11 cellular contexts compared by ENCODE assay signal in the genomic region with DNA sequence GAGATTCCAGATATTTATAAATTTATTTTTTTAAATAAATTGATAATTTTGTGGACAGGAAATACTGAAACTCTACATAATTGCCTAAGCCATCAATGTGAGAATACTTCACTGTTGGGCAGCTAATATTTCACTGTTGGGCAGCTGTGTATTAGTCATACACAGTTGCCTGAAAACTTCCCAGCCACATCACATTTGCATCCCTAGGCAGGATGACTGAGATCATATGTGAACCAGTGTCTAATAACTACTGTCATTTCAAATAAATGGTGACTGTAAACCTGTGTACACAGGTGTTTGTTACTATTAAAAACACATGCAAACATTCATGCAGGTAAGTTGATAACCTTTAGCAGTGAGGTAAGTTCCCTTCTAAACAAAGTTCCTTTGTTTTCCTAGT. TPM values are rescaled to one million over a fixed set of nuclear protein-coding genes. Genes with fewer than 3 reads are reported as not detected.
DNase-seq lines count a peak whose midpoint lies in the region; ATAC-seq, FAIRE-seq and TF ChIP-seq lines count a peak whose summit lies in the region.
"Had no signal": no experiment of that assay in that cellular context is flagged by ENCODE, and none has a peak within 500 bp of the region (broad histone marks: within the 10 kb centered on the region; RNA-seq: fewer than 3 reads in every experiment).

No MANE protein-coding gene starts in this region.

- H3K79me2 ChIP-seq in endothelial cell of umbilical vein (ENCODE audit: control insufficient read depth, insufficient read depth, low read length) = no peaks in the 10 kb centered on the region

- H3K9me3 Mint-ChIP-seq in Caco-2 (ENCODE audit: unreplicated experiment) (peaks cover 29% of the 10 kb centered on the region), CD14-positive monocyte (peaks cover 0 to 8% (median 1%) of the 10 kb centered on the region in 7 donors)
- no peaks in the 10 kb centered on the region for H3K9me3 Mint-ChIP-seq in T-helper 2 cell treated with Interferon-gamma antibody and Interleukin-4, amounts not matched to agents 5 μg/mL and 100 μg/mL, for 36 hours

- no peak overlapping the region for H3K4me3 Mint-ChIP-seq in Caco-2 (ENCODE audit: unreplicated experiment)
- no peak overlapping the region for H3K4me3 Mint-ChIP-seq in T-helper 2 cell treated with Interferon-gamma antibody and Interleukin-4, amounts not matched to agents 5 μg/mL and 100 μg/mL, for 36 hours
- H3K4me3 Mint-ChIP-seq in CD14-positive monocyte = no peak overlapping the region

- DNase-seq in Caco-2 (peak; percentile 35 to 56), HK-2 (ENCODE audit: unreplicated experiment) (peak; percentile 14), endothelial cell of umbilical vein (ENCODE audit: low read depth, low spot score) (peak; percentile 40), CD14-positive monocyte (ENCODE audit: low spot score) (no peak), NCI-H2171 treated with DMSO at 0.1 percent for 48 hours (lab: John Stamatoyannopoulos, UW) (no peak)
- DNase-seq in T-helper 2 cell treated with Interferon-gamma antibody and Interleukin-4, amounts not matched to agents 5 μg/mL and 100 μg/mL, for 36 hours (ENCODE audit: low spot score) = no peak
- DNase-seq in activated CD4-positive, CD25-positive, alpha-beta regulatory T cell (lab: John Stamatoyannopoulos, UW) = no peak
- DNase-seq: activated gamma-delta T cell treated with Interleukin-2 at 50 U/mL for 16 hours, left lung, NCI-H446 treated with DMSO at 0.1 percent for 48 hours had no signal

- H3K4me3 ChIP-seq in Caco-2 (ENCODE audit: low read depth, low read length) (no peak overlapping the region), endothelial cell of umbilical vein (replicated peaks in 1 of 3; ENCODE audit: insufficient read depth in 1 of 3, low read depth in 1 of 3, low read length in 3 of 3) (no peak overlapping the region)
- H3K4me3 ChIP-seq: left lung had no signal

- CTCF ChIA-PET in Caco-2 (lab: Charles Lee) = no interaction called here
- CTCF ChIA-PET in endothelial cell of umbilical vein (lab: Charles Lee) = interaction anchor here (0.9 kb wide), 1 partner anchor 10 kb away, joined by 3 read pairs; no protein-coding TSS in a partner anchor

- intact Hi-C loops in Caco-2 (cut with micrococcal nuclease; ENCODE audit: unreplicated experiment) (loop anchor here (10.0 kb wide), 2 partner anchors 389 to 769 kb away; no protein-coding TSS in a partner anchor), endothelial cell of umbilical vein (cut with micrococcal nuclease) (no loop called here), CD14-positive monocyte (cut with micrococcal nuclease) (no loop called here)

- H2AFZ ChIP-seq in endothelial cell of umbilical vein (ENCODE audit: low read depth, low read length) = no peak overlapping the region

- dilution Hi-C loops in endothelial cell of umbilical vein (cut with MboI; ENCODE audit: extremely low pct_ligation_motif_present, low sequenced_read_pairs) = no loop called here

- FAIRE-seq in endothelial cell of umbilical vein (lab: Jason Lieb, UNC) = no peak

- no peak overlapping the region for H3K27ac ChIP-seq in endothelial cell of umbilical vein (ENCODE audit: insufficient read depth, low read depth, low read length)
- H3K27ac ChIP-seq: left lung had no signal

- no peak for TF ChIP-seq POLR2A in endothelial cell of umbilical vein (IDR thresholded peaks at IDR 0.05; ENCODE audit: low read depth, low read length)

- ATAC-seq in GM21717 (IDR thresholded peaks at IDR 0.05; ENCODE audit: unreplicated experiment) = peak; percentile 84
- ATAC-seq: left lung had no signal

- peaks cover 42% of the 10 kb centered on the region for H3K4me1 Mint-ChIP-seq in Caco-2 (ENCODE audit: low read depth, unreplicated experiment)
- no peaks in the 10 kb centered on the region for H3K4me1 Mint-ChIP-seq in T-helper 2 cell treated with Interferon-gamma antibody and Interleukin-4, amounts not matched to agents 5 μg/mL and 100 μg/mL, for 36 hours (ENCODE audit: low read depth)
- H3K4me1 Mint-ChIP-seq in CD14-positive monocyte = no peaks in the 10 kb centered on the region

- peaks cover 74% of the 10 kb centered on the region for H3K4me1 ChIP-seq in Caco-2
- H3K4me1 ChIP-seq in endothelial cell of umbilical vein (ENCODE audit: control insufficient read depth, extremely low read depth, insufficient read depth, low read length) = no peaks in the 10 kb centered on the region
- H3K4me1 ChIP-seq: left lung had no signal

- H3K9ac ChIP-seq in endothelial cell of umbilical vein (replicated peaks; ENCODE audit: extremely low read depth, insufficient read depth, low read length) = no peak overlapping the region

- H3K36me3 ChIP-seq in Caco-2 (ENCODE audit: control insufficient read depth, insufficient read depth, low read length) (no peaks in the 10 kb centered on the region; the same call in 1 of the 2 replicates), endothelial cell of umbilical vein (ENCODE audit: control insufficient read depth in 2 of 2, extremely low read depth in 1 of 2, insufficient read depth in 2 of 2, low read length in 2 of 2) (no peaks in the 10 kb centered on the region)

- H3K27me3 ChIP-seq in Caco-2 (replicated peaks; ENCODE audit: control insufficient read depth, insufficient read depth, low read length) = no peaks in the 10 kb centered on the region
- no peaks in the 10 kb centered on the region for H3K27me3 ChIP-seq in endothelial cell of umbilical vein (ENCODE audit: control insufficient read depth in 2 of 2, insufficient read depth in 2 of 2, low read length in 2 of 2)
- H3K27me3 ChIP-seq: left lung had no signal

- H3K27me3 Mint-ChIP-seq in Caco-2 (ENCODE audit: insufficient read depth, unreplicated experiment) (no peaks in the 10 kb centered on the region), CD14-positive monocyte (ENCODE audit: low read depth in 3 of 3) (no peaks in the 10 kb centered on the region)
- no peaks in the 10 kb centered on the region for H3K27me3 Mint-ChIP-seq in T-helper 2 cell treated with Interferon-gamma antibody and Interleukin-4, amounts not matched to agents 5 μg/mL and 100 μg/mL, for 36 hours (ENCODE audit: low read depth)

- TF ChIP-seq CTCF in Caco-2 (IDR thresholded peaks at IDR 0.05; ENCODE audit: insufficient read depth in 1 of 2, low read depth in 1 of 2, low read length in 1 of 2, severe bottlenecking in 1 of 2, unreplicated experiment in 1 of 2) (no peak), endothelial cell of umbilical vein (IDR thresholded peaks at IDR 0.05; ENCODE audit: extremely low read depth in 1 of 2, insufficient read depth in 1 of 2, low read depth in 1 of 2, low read length in 2 of 2) (no peak), CD14-positive monocyte (IDR thresholded peaks at IDR 0.05) (no peak)

- peak overlapping the region; percentile 26 for H3K27ac Mint-ChIP-seq in Caco-2 (ENCODE audit: unreplicated experiment)
- no peak overlapping the region for H3K27ac Mint-ChIP-seq in T-helper 2 cell treated with Interferon-gamma antibody and Interleukin-4, amounts not matched to agents 5 μg/mL and 100 μg/mL, for 36 hours
- H3K27ac Mint-ChIP-seq in CD14-positive monocyte = no peak overlapping the region

- H3K36me3 Mint-ChIP-seq in Caco-2 (ENCODE audit: insufficient read depth, unreplicated experiment) (peaks cover 39% of the 10 kb centered on the region), CD14-positive monocyte (peaks cover 21 to 27% of the 10 kb centered on the region in 2 donors)
- peaks cover 3% of the 10 kb centered on the region for H3K36me3 Mint-ChIP-seq in T-helper 2 cell treated with Interferon-gamma antibody and Interleukin-4, amounts not matched to agents 5 μg/mL and 100 μg/mL, for 36 hours (ENCODE audit: low read depth)

- no peaks in the 10 kb centered on the region for H3K9me1 ChIP-seq in endothelial cell of umbilical vein (replicated peaks; ENCODE audit: control insufficient read depth, extremely low read depth, insufficient read depth, low read length)

- POLR2A ChIA-PET in Caco-2 (lab: Charles Lee) (no interaction called here), endothelial cell of umbilical vein (lab: Charles Lee) (no interaction called here)

- H3K9me3 ChIP-seq in Caco-2 = peaks cover 35% of the 10 kb centered on the region
- H3K9me3 ChIP-seq in endothelial cell of umbilical vein (replicated peaks; ENCODE audit: control insufficient read depth, insufficient read depth, low read length) = no peaks in the 10 kb centered on the region
- H3K9me3 ChIP-seq: left lung had no signal

- BruUV-seq in Caco-2 (replicated peaks; lab: Mats Ljungman, UMichigan) (no TSS peak), endothelial cell of umbilical vein (replicated peaks; lab: Mats Ljungman, UMichigan) (no TSS peak)

- H4K20me1 ChIP-seq in endothelial cell of umbilical vein (replicated peaks; ENCODE audit: control insufficient read depth, extremely low read depth, insufficient read depth, low read length) = no peaks in the 10 kb centered on the region

- no peak overlapping the region for H3K4me2 ChIP-seq in endothelial cell of umbilical vein (ENCODE audit: insufficient read depth, low read length)

TF ChIP-seq in endothelial cell of umbilical vein, 7 proteins besides CTCF, POLR2A, EP300 and RAD21 (continues in another document):
- peak; percentile 46 for TF ChIP-seq FOS (IDR thresholded peaks at IDR 0.05; ENCODE audit: borderline replicate concordance, insufficient read depth, low read length)
- TF ChIP-seq POLR2AphosphoS5 (IDR thresholded peaks at IDR 0.05; ENCODE audit: insufficient read depth, low read depth, low read length) = no peak
- TF ChIP-seq MYC (IDR thresholded peaks at IDR 0.05; ENCODE audit: low read depth, low read length) = no peak

RNA-seq across cellular contexts. Expression of gene TMTC3, which starts 43.9 kb away (rescaled TPM):
- total RNA-seq in Caco-2 (2022) (31.8 and 31.9 TPM in 2 replicates), endothelial cell of umbilical vein (34.5 and 36.5 TPM in 2 replicates)
- polyA plus RNA-seq in endothelial cell of umbilical vein (6.5 and 7.8 TPM in 2 replicates), CD14-positive monocyte (1 to 10 TPM; 1.2 to 2.2 TPM)
- 4.2 and 4.6 TPM in 2 replicates for polyA plus RNA-seq in endothelial cell of umbilical vein (2011; cell fraction: cytosol; rRNA removed)
- polyA plus RNA-seq in endothelial cell of umbilical vein (2011; cell fraction: nucleus; rRNA removed) = 5.2 and 7.9 TPM in 2 replicates
- polyA plus RNA-seq in endothelial cell of umbilical vein (2012) = 12.4 and 18.4 TPM in 2 replicates
- 68.2 and 81.2 TPM in 2 replicates for polyA minus RNA-seq in endothelial cell of umbilical vein
- polyA minus RNA-seq in endothelial cell of umbilical vein (2011; cell fraction: cytosol; rRNA and poly(A)+ RNA removed) = 26.0 TPM
- polyA minus RNA-seq in endothelial cell of umbilical vein (2011; cell fraction: nucleus; rRNA and poly(A)+ RNA removed) = 18.0 and 36.4 TPM in 2 replicates

RNA-seq across cellular contexts. Expression of gene CEP290, which starts 44.1 kb away (rescaled TPM):
- total RNA-seq in Caco-2 (2022) (14.0 and 16.2 TPM in 2 replicates), endothelial cell of umbilical vein (16.5 and 19.1 TPM in 2 replicates)
- polyA plus RNA-seq in endothelial cell of umbilical vein (2.2 and 3.9 TPM in 2 replicates), CD14-positive monocyte (under 1 TPM; 0.55 to 0.71 TPM)
- polyA plus RNA-seq in endothelial cell of umbilical vein (2011; cell fraction: cytosol; rRNA removed) = 5.3 and 5.6 TPM in 2 replicates
- 18.9 and 22.1 TPM in 2 replicates for polyA plus RNA-seq in endothelial cell of umbilical vein (2011; cell fraction: nucleus; rRNA removed)
- 11.5 and 13.2 TPM in 2 replicates for polyA plus RNA-seq in endothelial cell of umbilical vein (2012)
- polyA minus RNA-seq in endothelial cell of umbilical vein = 5.3 and 6.8 TPM in 2 replicates
- 3.3 TPM for polyA minus RNA-seq in endothelial cell of umbilical vein (2011; cell fraction: cytosol; rRNA and poly(A)+ RNA removed)
- polyA minus RNA-seq in endothelial cell of umbilical vein (2011; cell fraction: nucleus; rRNA and poly(A)+ RNA removed) = 23.9 and 26.5 TPM in 2 replicates

Comparison
In these comparisons a context has a peak if more than half of its experiments do, and no peak if none do; other contexts are left out.
1. DNase-seq: peak in Caco-2 (2 of 2), HK-2 (single experiment) and endothelial cell of umbilical vein (single experiment); none in T-helper 2 cell treated with Interferon-gamma antibody and Interleukin-4, amounts not matched to agents 5 μg/mL and 100 μg/mL, for 36 hours (single experiment), CD14-positive monocyte (single experiment), NCI-H2171 treated with DMSO at 0.1 percent for 48 hours (single experiment) and activated CD4-positive, CD25-positive, alpha-beta regulatory T cell (0 of 4).